ENCODE assay signal across 5 cellular contexts in genomic region chr14:41972531-41972930, GRCh38.
"Had no signal": no experiment of that assay in that cellular context is flagged by ENCODE, and none has a peak within 500 bp of the region (broad histone marks: within the 10 kb centered on the region; RNA-seq: fewer than 3 reads in every experiment).

No MANE protein-coding gene starts in this region.

- FAIRE-seq: HTR-8/SVneo, K562 had no signal

- H3K27ac ChIP-seq: HL-60, KMS-11 had no signal

- H3K4me2 ChIP-seq: KMS-11 had no signal

- H3K9ac ChIP-seq: KMS-11 had no signal

- ATAC-seq: K562 had no signal

- H3K4me3 ChIP-seq: K562 had no signal

- DNase-seq: IMR-90 had no signal
